ENCODE assay signal across 8 cellular contexts in genomic region chr2:20594957-20595356, GRCh38. TPM values are rescaled to one million over a fixed set of nuclear protein-coding genes. Genes with fewer than 3 reads are reported as not detected.
DNase-seq lines count a peak whose midpoint lies in the region; ATAC-seq and TF ChIP-seq lines count a peak whose summit lies in the region.
"Had no signal": no experiment of that assay in that cellular context is flagged by ENCODE, and none has a peak within 500 bp of the region (broad histone marks: within the 10 kb centered on the region; RNA-seq: fewer than 3 reads in every experiment).

No MANE protein-coding gene starts in this region.

- H3K4me1 ChIP-seq in Karpas-422 (ENCODE audit: low read length) (peaks cover 49% of the 10 kb centered on the region), hepatocyte (ENCODE audit: insufficient read depth) (peaks cover 69% of the 10 kb centered on the region)

- H3K9me3 ChIP-seq in Karpas-422 (ENCODE audit: low read length): no peaks in the 10 kb centered on the region
- H3K9me3 ChIP-seq in hepatocyte (ENCODE audit: low read depth): no peaks in the 10 kb centered on the region

- no peak for TF ChIP-seq CTCF in hepatocyte (IDR thresholded peaks at IDR 0.05; ENCODE audit: poor library complexity)

- H3K9me2 ChIP-seq in Karpas-422 (replicated peaks; ENCODE audit: insufficient read depth, low read length) (no peaks in the 10 kb centered on the region), hepatocyte (replicated peaks; ENCODE audit: insufficient read depth) (no peaks in the 10 kb centered on the region)

- 76% methylated on average over 8 of the region's 8 CpGs for WGBS in hepatocyte (ENCODE audit: low lambda C conversion rate, missing lambda C conversion rate)

- H2AFZ ChIP-seq in Karpas-422 (ENCODE audit: low read length) (no peak overlapping the region), hepatocyte (no peak overlapping the region)

- H3K9ac ChIP-seq in Karpas-422 (ENCODE audit: low read length): peak overlapping the region; percentile 26

- no peak for DNase-seq in Karpas-422
- DNase-seq in hepatocyte (ENCODE audit: low spot score): no peak
- no peak for DNase-seq in substantia nigra (lab: John Stamatoyannopoulos, UW)
- no peak for DNase-seq in SIG-M5 treated with dmso at 0.1 percent for 504 hours (lab: John Stamatoyannopoulos, UW; ENCODE audit: unreplicated experiment)
- DNase-seq in cortex of kidney (lab: John Stamatoyannopoulos, UW): no peak
- DNase-seq: NCI-H1105 treated with DMSO at 0.1 percent for 48 hours had no signal

- H3K4me3 ChIP-seq in Karpas-422 (ENCODE audit: low read length) (peak overlapping the region; percentile 54; the same call in 1 of the 2 replicates), hepatocyte (no peak overlapping the region)

- H3K27me3 ChIP-seq in Karpas-422 (ENCODE audit: low read length) (no peaks in the 10 kb centered on the region), hepatocyte (no peaks in the 10 kb centered on the region)

- H3K79me2 ChIP-seq in Karpas-422 (ENCODE audit: low read length) (no peaks in the 10 kb centered on the region), hepatocyte (no peaks in the 10 kb centered on the region)

- H4K20me1 ChIP-seq in Karpas-422 (ENCODE audit: insufficient read depth, low read depth, low read length) (peaks cover 34% of the 10 kb centered on the region), hepatocyte (ENCODE audit: insufficient read depth, poor library complexity, severe bottlenecking) (no peaks in the 10 kb centered on the region)

- H3K27ac ChIP-seq in Karpas-422 (ENCODE audit: low read length): no peak overlapping the region
- H3K27ac ChIP-seq in hepatocyte: peak overlapping the region; percentile 88
- H3K27ac ChIP-seq in substantia nigra (ENCODE audit: low read depth, low read length, poor library complexity, severe bottlenecking): peak overlapping the region; percentile 14

- H3K4me2 ChIP-seq in Karpas-422 (ENCODE audit: low read depth, low read length, poor library complexity, severe bottlenecking): peak overlapping the region; percentile 74
- H3K4me2 ChIP-seq in hepatocyte: no peak overlapping the region

- ATAC-seq in GM19463 (IDR thresholded peaks at IDR 0.05; ENCODE audit: unreplicated experiment) (peak; percentile 0), GM18861 (IDR thresholded peaks at IDR 0.05; ENCODE audit: unreplicated experiment) (no peak)

- H3K36me3 ChIP-seq in Karpas-422 (ENCODE audit: insufficient read depth, low read length) (no peaks in the 10 kb centered on the region), hepatocyte (replicated peaks; ENCODE audit: insufficient read depth, low read depth) (no peaks in the 10 kb centered on the region)

RNA-seq across cellular contexts. Expression of gene HS1BP3, which starts 55.9 kb away (rescaled TPM):
- total RNA-seq in Karpas-422 (2014; rRNA removed; shearing (Covaris generic); ENCODE audit: low replicate concordance): 10.6 and 12.8 TPM in 2 replicates
- 25.8 and 26.8 TPM in 2 replicates for total RNA-seq in hepatocyte
- 26.3 and 29.6 TPM in 2 replicates for polyA plus RNA-seq in hepatocyte
